Comparison of ENCODE assay signal across 7 cellular contexts in genomic region chr3:157447026-157447694, GRCh38. TPM values are rescaled to one million over a fixed set of nuclear protein-coding genes. Genes with fewer than 3 reads are reported as not detected.
DNase-seq lines count a peak whose midpoint lies in the region; ATAC-seq, FAIRE-seq and TF ChIP-seq lines count a peak whose summit lies in the region.

No MANE protein-coding gene starts in this region.

- TF ChIP-seq RAD21 in H1 (IDR thresholded peaks at IDR 0.05 in 1 of 2, conservative IDR thresholded peaks at IDR 0.05 in 1 of 2; ENCODE audit: low read depth in 2 of 2, low read length in 2 of 2): peak; percentile 30 to 46

- no peaks in the 10 kb centered on the region for H3K23me2 ChIP-seq in H1 (ENCODE audit: low read depth, low read length)

- no peak overlapping the region for H2BK15ac ChIP-seq in H1 (ENCODE audit: low read length)

- H2BK120ac ChIP-seq in H1 (replicated peaks; ENCODE audit: low read depth, low read length): no peak overlapping the region

- H2AFZ ChIP-seq in H1 (ENCODE audit: low read length) (no peak overlapping the region), smooth muscle cell (ENCODE audit: low read depth) (no peak overlapping the region)

- no peak overlapping the region for H3K9ac ChIP-seq in H1 (replicated peaks in 1 of 4; ENCODE audit: extremely low read depth in 1 of 4, low read depth in 3 of 4, low read length in 3 of 4)
- H3K9ac ChIP-seq in smooth muscle cell (ENCODE audit: low read depth): no peak overlapping the region

- no peak overlapping the region for H4K91ac ChIP-seq in H1 (replicated peaks; ENCODE audit: insufficient read length, low read length)

- no peak overlapping the region for H3K23ac ChIP-seq in H1 (ENCODE audit: insufficient read length)

- TF ChIP-seq CTCF in GM12873 (IDR thresholded peaks at IDR 0.05; ENCODE audit: insufficient read depth, low read depth, low read length, missing control alignments) (peak; percentile 31), H1 (IDR thresholded peaks at IDR 0.05; ENCODE audit: control extremely low read depth in 1 of 3, insufficient read depth in 1 of 3, low read depth in 1 of 3, low read length in 3 of 3) (peak in 2 of 3 experiments; percentile 4 to 30; a peak in 1 of 4 replicates), smooth muscle cell (IDR thresholded peaks at IDR 0.05; ENCODE audit: borderline replicate concordance, insufficient read depth, poor library complexity, severe bottlenecking) (peak; percentile 27)

- H3K27me3 ChIP-seq in H1 (replicated peaks in 1 of 4; ENCODE audit: control insufficient read depth in 3 of 4, extremely low read depth in 1 of 4, insufficient read depth in 3 of 4, low read length in 3 of 4) (peaks cover 0 to 1% (median 0%) of the 10 kb centered on the region in 4 experiments; a peak in 1 of 7 replicates), smooth muscle cell (ENCODE audit: low read depth) (no peaks in the 10 kb centered on the region)

- H2BK20ac ChIP-seq in H1 (ENCODE audit: low read length): no peak overlapping the region

- H3K4me3 ChIP-seq in H1 (ENCODE audit: extremely low read depth in 1 of 4, insufficient read depth in 2 of 4, low read depth in 3 of 4, low read length in 4 of 4) (no peak overlapping the region), smooth muscle cell (no peak overlapping the region)

- H4K20me1 ChIP-seq in H1 (replicated peaks in 1 of 2; ENCODE audit: control insufficient read depth in 1 of 2, insufficient read depth in 2 of 2, low read length in 2 of 2) (no peaks in the 10 kb centered on the region), smooth muscle cell (ENCODE audit: low read depth) (no peaks in the 10 kb centered on the region)

- peak; percentile 67 for DNase-seq in NOMO-1 treated with DMSO at 0.1 percent for 48 hours (lab: John Stamatoyannopoulos, UW; ENCODE audit: unreplicated experiment)
- DNase-seq in H1 (ENCODE audit: low read depth in 1 of 2, low spot score in 2 of 2): no peak
- no peak for DNase-seq in smooth muscle cell (lab: John Stamatoyannopoulos, UW; ENCODE audit: unreplicated experiment)
- DNase-seq in NCI-H187 treated with DMSO at 0.1 percent for 48 hours (lab: John Stamatoyannopoulos, UW): no peak
- no peak for DNase-seq in GF-D8 (lab: John Stamatoyannopoulos, UW)

- H3K79me1 ChIP-seq in H1 (ENCODE audit: low read depth, low read length): no peaks in the 10 kb centered on the region

- H3K4me2 ChIP-seq in H1 (ENCODE audit: insufficient read depth in 1 of 2, low read depth in 2 of 2, low read length in 2 of 2): no peak overlapping the region
- H3K4me2 ChIP-seq in smooth muscle cell: no peak overlapping the region

- H4K8ac ChIP-seq in H1 (ENCODE audit: extremely low read depth, insufficient read depth, low read length): no peak overlapping the region

- no peak overlapping the region for H3K56ac ChIP-seq in H1 (replicated peaks; ENCODE audit: insufficient read length, low read depth, low read length)

- no peaks in the 10 kb centered on the region for H3K9me3 ChIP-seq in H1 (ENCODE audit: insufficient read depth in 2 of 2, low read depth in 1 of 2, low read length in 1 of 2)
- H3K9me3 ChIP-seq in smooth muscle cell (replicated peaks; ENCODE audit: low read depth): no peaks in the 10 kb centered on the region

- POLR2A ChIA-PET in H1 (lab: Charles Lee; ENCODE audit: partially characterized antibody): interaction anchor here (0.6 to 1.8 kb wide), 2 partner anchors 9 to 34 kb away, joined by 4 read pairs; no protein-coding TSS in a partner anchor

- no peak overlapping the region for H2BK5ac ChIP-seq in H1 (ENCODE audit: low read depth, low read length)

- CTCF ChIA-PET in H1 (lab: Charles Lee; ENCODE audit: partially characterized antibody): interaction anchor here (0.7 to 1.4 kb wide), 2 partner anchors 73 to 283 kb away, joined by 4 read pairs; no protein-coding TSS in a partner anchor

- H3K79me2 ChIP-seq in H1 (ENCODE audit: control insufficient read depth in 1 of 2, insufficient read depth in 2 of 2, low read length in 2 of 2): no peaks in the 10 kb centered on the region
- no peaks in the 10 kb centered on the region for H3K79me2 ChIP-seq in smooth muscle cell (ENCODE audit: low read depth)

- H3F3A ChIP-seq in smooth muscle cell (ENCODE audit: low read depth): peaks cover 7% of the 10 kb centered on the region

- H4K5ac ChIP-seq in H1 (ENCODE audit: insufficient read length, low read depth, low read length): no peak overlapping the region

- H3K36me3 ChIP-seq in H1 (ENCODE audit: control insufficient read depth in 2 of 4, insufficient read depth in 4 of 4, low read length in 3 of 4): no peaks in the 10 kb centered on the region
- H3K36me3 ChIP-seq in smooth muscle cell (ENCODE audit: low read depth): no peaks in the 10 kb centered on the region

- H3K14ac ChIP-seq in H1 (ENCODE audit: insufficient read length): no peak overlapping the region

- WGBS in H1 (ENCODE audit: extremely low coverage in 1 of 2, insufficient coverage in 1 of 2, insufficient read length in 1 of 2, insufficient replicate concordance in 2 of 2, low coverage in 1 of 2, low lambda C conversion rate in 2 of 2, missing lambda C conversion rate in 1 of 2), 2 experiments: 86% methylated on average over 3 of the region's 3 CpGs; no CpG with 5 or more reads in 1 of the 2 experiments
- WGBS in smooth muscle cell (ENCODE audit: low lambda C conversion rate): 79% methylated on average over 3 of the region's 3 CpGs

- no peak for TF ChIP-seq EP300 in H1 (IDR thresholded peaks at IDR 0.05; ENCODE audit: borderline replicate concordance in 1 of 2, low read depth in 2 of 2, low read length in 2 of 2)

- H2AK5ac ChIP-seq in H1 (ENCODE audit: low read depth, low read length): no peak overlapping the region

- no peaks in the 10 kb centered on the region for H3K4me1 ChIP-seq in H1 (replicated peaks in 1 of 4; ENCODE audit: control insufficient read depth in 3 of 4, insufficient read depth in 4 of 4, low read length in 3 of 4)
- no peaks in the 10 kb centered on the region for H3K4me1 ChIP-seq in smooth muscle cell (ENCODE audit: low read depth)

- ATAC-seq in GM21528 (IDR thresholded peaks at IDR 0.05; ENCODE audit: low FRiP score, unreplicated experiment): no peak

- H3K27ac ChIP-seq in H1 (ENCODE audit: low read depth, low read length) (no peak overlapping the region), smooth muscle cell (ENCODE audit: low read depth) (no peak overlapping the region)

- no peak overlapping the region for H3K4ac ChIP-seq in H1 (replicated peaks; ENCODE audit: insufficient read length, low read depth, low read length)

- H2BK12ac ChIP-seq in H1 (ENCODE audit: low read depth, low read length): no peak overlapping the region

- FAIRE-seq in H1 (lab: Jason Lieb, UNC): no peak

- TF ChIP-seq POLR2A in H1 (IDR thresholded peaks at IDR 0.05; ENCODE audit: control extremely low read depth in 1 of 2, low read depth in 2 of 2, low read length in 2 of 2): no peak

- H3K18ac ChIP-seq in H1 (ENCODE audit: extremely low read depth, low read length): no peak overlapping the region

TF ChIP-seq in H1, 55 proteins besides CTCF, POLR2A, EP300 and RAD21 (continues in another document):
- TF ChIP-seq YY1 (IDR thresholded peaks at IDR 0.05; ENCODE audit: low read depth, low read length) (no peak), RFX5 (IDR thresholded peaks at IDR 0.05; ENCODE audit: borderline replicate concordance, low read depth, low read length) (no peak), JUND (IDR thresholded peaks at IDR 0.05; ENCODE audit: low read length) (no peak), ATF3 (IDR thresholded peaks at IDR 0.05; ENCODE audit: insufficient read depth, low read depth, low read length) (no peak), TEAD4 (IDR thresholded peaks at IDR 0.05; ENCODE audit: low read depth, low read length) (no peak), NRF1 (IDR thresholded peaks at IDR 0.05; ENCODE audit: low read depth, low read length) (no peak), SRF (IDR thresholded peaks at IDR 0.05; ENCODE audit: low read depth, low read length) (no peak), CBX8 (IDR thresholded peaks at IDR 0.05; ENCODE audit: borderline replicate concordance, low read depth, low read length) (no peak), CEBPB (IDR thresholded peaks at IDR 0.05; ENCODE audit: low read depth, low read length) (no peak), ASH2L (IDR thresholded peaks at IDR 0.05; ENCODE audit: low read length) (no peak), SP2 (IDR thresholded peaks at IDR 0.05; ENCODE audit: low read length) (no peak), POLR2AphosphoS5 (IDR thresholded peaks at IDR 0.05; ENCODE audit: low read depth, low read length) (no peak), EGR1 (IDR thresholded peaks at IDR 0.05; ENCODE audit: borderline replicate concordance, low read depth, low read length) (no peak), HDAC6 (IDR thresholded peaks at IDR 0.05; ENCODE audit: low read depth, low read length) (no peak), POU5F1 (IDR thresholded peaks at IDR 0.05; ENCODE audit: low read depth, low read length) (no peak)

RNA-seq across cellular contexts. Expression of gene PTX3, which starts 10.5 kb away (rescaled TPM):
- 1.2 and 1.4 TPM in 2 replicates for total RNA-seq in H1 (2021; fragmentation: NEBNext Ultra II Directional; extraction: Animal tissue kit (Norgen Biotek cat#: 25700))
- 1.0 and 1.7 TPM in 2 replicates for polyA plus RNA-seq in H1 (2011; rRNA removed)
- polyA plus RNA-seq in H1 (2011; cell fraction: cytosol; rRNA removed): 1.5 TPM
- 1.3 TPM for polyA plus RNA-seq in H1 (2011; cell fraction: nucleus; rRNA removed)
- polyA plus RNA-seq in H1 (2012, experiment 1 of 2): 2.2 to 3.4 TPM (median 2.7 TPM) in 4 replicates
- 0.47 TPM for polyA plus RNA-seq in H1 (2012, experiment 2 of 2)
- 1.4 TPM for polyA plus RNA-seq in H1 (2013, experiment 1 of 2)
- 1.4 TPM for polyA plus RNA-seq in H1 (2013, experiment 2 of 2)
- 0.57 and 2.3 TPM in 2 replicates for polyA minus RNA-seq in H1 (2011; rRNA and poly(A)+ RNA removed)
- 0.73 TPM for polyA minus RNA-seq in H1 (2011; cell fraction: cytosol; rRNA and poly(A)+ RNA removed)
- 2.2 TPM for polyA minus RNA-seq in H1 (2011; cell fraction: nucleus; rRNA and poly(A)+ RNA removed)
- total RNA-seq in smooth muscle cell: 12.4 and 15.1 TPM in 2 replicates
- polyA plus RNA-seq in smooth muscle cell: 11.6 and 18.4 TPM in 2 replicates

RNA-seq across cellular contexts. Expression of gene VEPH1, which starts 56.1 kb away (rescaled TPM):
- total RNA-seq in H1 (2021; fragmentation: NEBNext Ultra II Directional; extraction: Animal tissue kit (Norgen Biotek cat#: 25700)): 10.9 and 18.3 TPM in 2 replicates
- polyA plus RNA-seq in H1 (2011; rRNA removed) (9.1 and 12.0 TPM in 2 replicates), smooth muscle cell (0.92 and 3.0 TPM in 2 replicates)
- polyA plus RNA-seq in H1 (2011; cell fraction: cytosol; rRNA removed): 13.6 TPM
- 15.2 TPM for polyA plus RNA-seq in H1 (2011; cell fraction: nucleus; rRNA removed)
- polyA plus RNA-seq in H1 (2012, experiment 1 of 2): 8.2 to 15.0 TPM (median 9.6 TPM) in 4 replicates
- polyA plus RNA-seq in H1 (2012, experiment 2 of 2): 1.9 TPM
- polyA plus RNA-seq in H1 (2013, experiment 1 of 2): 13.2 TPM
- polyA plus RNA-seq in H1 (2013, experiment 2 of 2): 10.8 TPM
- 37.7 and 49.4 TPM in 2 replicates for polyA minus RNA-seq in H1 (2011; rRNA and poly(A)+ RNA removed)
- 7.2 TPM for polyA minus RNA-seq in H1 (2011; cell fraction: cytosol; rRNA and poly(A)+ RNA removed)
- 71.9 TPM for polyA minus RNA-seq in H1 (2011; cell fraction: nucleus; rRNA and poly(A)+ RNA removed)
- 0.58 and 5.0 TPM in 2 replicates for total RNA-seq in smooth muscle cell
